8 cellular contexts compared by ENCODE assay signal in genomic region chr2:28566441-28567075, GRCh38.
A peak's percentile ranks its signal among the peaks of the same experiment; 100 is the strongest.
DNase-seq lines count a peak whose midpoint lies in the region; ATAC-seq, FAIRE-seq and TF ChIP-seq lines count a peak whose summit lies in the region.

No MANE protein-coding gene starts in this region.

- peaks cover 12% of the 10 kb centered on the region for H3K27me3 Mint-ChIP-seq in WTC11 (ENCODE audit: low read depth)
- H3K27me3 Mint-ChIP-seq in immature natural killer cell (ENCODE audit: low read depth in 3 of 3), result peaks cover 0 to 6% (median 5%) of the 10 kb centered on the region in 3 donors

- POLR2A ChIA-PET in AG04449 (lab: Yijun Ruan, JAX) (interaction anchor here (1.0 kb wide), 1 partner anchor 185 kb away, joined by 3 read pairs; the partner anchor contains the start of gene PPP1CB), WTC11 (lab: Charles Lee) (interaction anchor here (0.7 kb wide), 1 partner anchor 124 kb away, joined by 3 read pairs; no protein-coding TSS in a partner anchor)

- no peak for FAIRE-seq in bronchial epithelial cell (lab: Jason Lieb, UNC)

- H3K27me3 ChIP-seq in bronchial epithelial cell (ENCODE audit: control insufficient read depth, insufficient read depth, low read length), result no peaks in the 10 kb centered on the region

- H3K27ac Mint-ChIP-seq in WTC11 (no peak overlapping the region), immature natural killer cell (peak overlapping the region; percentile 68 to 97 (median 90))

- CTCF ChIA-PET in AG04449 (lab: Yijun Ruan, JAX), result interaction anchor here (0.6 to 4.8 kb wide), 52 partner anchors 9 to 883 kb away, joined by 3 to 59 read pairs (median 4); partner anchors contain the start of gene PPP1CB
- CTCF ChIA-PET in WTC11 (lab: Charles Lee), result interaction anchor here (0.6 to 2.7 kb wide), 60 partner anchors 9 to 1793 kb away, joined by 3 to 50 read pairs (median 5); partner anchors contain the start of genes PPP1CB, SPDYA and TRMT61B

- TF ChIP-seq CTCF in AG04449 (IDR thresholded peaks at IDR 0.05; ENCODE audit: insufficient read depth, low read length, missing control alignments) (peak; percentile 100), WTC11 (IDR thresholded peaks at IDR 0.05) (peak; percentile 98), bronchial epithelial cell (IDR thresholded peaks at IDR 0.05; ENCODE audit: insufficient read depth, low read length, severe bottlenecking) (peak; percentile 97)

- H3K4me3 ChIP-seq in AG04449 (ENCODE audit: low read depth, low read length) (peak overlapping the region; percentile 68), bronchial epithelial cell (ENCODE audit: low read depth, low read length) (peak overlapping the region; percentile 41)

- H3K4me3 Mint-ChIP-seq in WTC11, result peak overlapping the region; percentile 86
- H3K4me3 Mint-ChIP-seq in immature natural killer cell, result peak overlapping the region; percentile 91 to 98 (median 95)

- peaks cover 14% of the 10 kb centered on the region for H3K4me1 Mint-ChIP-seq in WTC11
- peaks cover 7 to 22% of the 10 kb centered on the region in 2 donors for H3K4me1 Mint-ChIP-seq in immature natural killer cell

- no peak for DNase-seq in AG04449 (ENCODE audit: low read depth, low spot score)
- DNase-seq in NCI-H2196 (lab: John Stamatoyannopoulos, UW; ENCODE audit: unreplicated experiment), result peak; percentile 90
- peak; percentile 90 for DNase-seq in WTC11 (ENCODE audit: low spot score)
- peak; percentile 50 for DNase-seq in bronchial epithelial cell (ENCODE audit: low read depth)
- DNase-seq in immature natural killer cell, result peak; percentile 87 to 90 (median 88)
- DNase-seq in smooth muscle cell of the brain vasculature (ENCODE audit: low read depth, low spot score), result peak; percentile 57

- H3K36me3 ChIP-seq in bronchial epithelial cell (ENCODE audit: control insufficient read depth, insufficient read depth, low read length), result no peaks in the 10 kb centered on the region

- H3K36me3 Mint-ChIP-seq in WTC11 (no peaks in the 10 kb centered on the region), immature natural killer cell (no peaks in the 10 kb centered on the region)

- ATAC-seq in GM18867 (IDR thresholded peaks at IDR 0.05; ENCODE audit: unreplicated experiment), result peak; percentile 95
- ATAC-seq in HG03108 (IDR thresholded peaks at IDR 0.05; ENCODE audit: unreplicated experiment), result peak; percentile 92
- peak; percentile 97 for ATAC-seq in WTC11

- H3K9me3 Mint-ChIP-seq in WTC11 (no peaks in the 10 kb centered on the region), immature natural killer cell (no peaks in the 10 kb centered on the region)

TF ChIP-seq in WTC11, 78 proteins besides CTCF, POLR2A, EP300 and RAD21:
- peak; percentile 74 for TF ChIP-seq E2F5 (CRISPR knock-in tag; IDR thresholded peaks at IDR 0.05)
- no peak for TF ChIP-seq SP1 (CRISPR knock-in tag; conservative IDR thresholded peaks at IDR 0.05)
- no peak for TF ChIP-seq ZMAT4 (CRISPR knock-in tag; IDR thresholded peaks at IDR 0.05)
- TF ChIP-seq ESRRA (CRISPR knock-in tag; IDR thresholded peaks at IDR 0.05; ENCODE audit: borderline replicate concordance), result no peak
- no peak for TF ChIP-seq ELF4 (CRISPR knock-in tag; IDR thresholded peaks at IDR 0.05; ENCODE audit: low read depth)
- TF ChIP-seq, protein P1, sequence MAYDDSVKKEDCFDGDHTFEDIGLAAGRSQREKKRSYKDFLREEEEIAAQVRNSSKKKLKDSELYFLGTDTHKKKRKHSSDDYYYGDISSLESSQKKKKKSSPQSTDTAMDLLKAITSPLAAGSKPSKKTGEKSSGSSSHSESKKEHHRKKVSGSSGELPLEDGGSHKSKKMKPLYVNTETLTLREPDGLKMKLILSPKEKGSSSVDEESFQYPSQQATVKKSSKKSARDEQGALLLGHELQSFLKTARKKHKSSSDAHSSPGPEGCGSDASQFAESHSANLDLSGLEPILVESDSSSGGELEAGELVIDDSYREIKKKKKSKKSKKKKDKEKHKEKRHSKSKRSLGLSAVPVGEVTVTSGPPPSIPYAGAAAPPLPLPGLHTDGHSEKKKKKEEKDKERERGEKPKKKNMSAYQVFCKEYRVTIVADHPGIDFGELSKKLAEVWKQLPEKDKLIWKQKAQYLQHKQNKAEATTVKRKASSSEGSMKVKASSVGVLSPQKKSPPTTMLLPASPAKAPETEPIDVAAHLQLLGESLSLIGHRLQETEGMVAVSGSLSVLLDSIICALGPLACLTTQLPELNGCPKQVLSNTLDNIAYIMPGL (CRISPR knock-in tag; IDR thresholded peaks at IDR 0.05), result peak; percentile 86; the same call in 1 of the 2 replicates
- no peak for TF ChIP-seq JAZF1 (CRISPR knock-in tag; IDR thresholded peaks at IDR 0.05)
- TF ChIP-seq NFE2L1 (CRISPR knock-in tag; IDR thresholded peaks at IDR 0.05), result no peak
- TF ChIP-seq EMX1 (CRISPR knock-in tag; IDR thresholded peaks at IDR 0.05), result no peak
- no peak for TF ChIP-seq MYBL2 (CRISPR knock-in tag; IDR thresholded peaks at IDR 0.05)
- TF ChIP-seq, protein P2, sequence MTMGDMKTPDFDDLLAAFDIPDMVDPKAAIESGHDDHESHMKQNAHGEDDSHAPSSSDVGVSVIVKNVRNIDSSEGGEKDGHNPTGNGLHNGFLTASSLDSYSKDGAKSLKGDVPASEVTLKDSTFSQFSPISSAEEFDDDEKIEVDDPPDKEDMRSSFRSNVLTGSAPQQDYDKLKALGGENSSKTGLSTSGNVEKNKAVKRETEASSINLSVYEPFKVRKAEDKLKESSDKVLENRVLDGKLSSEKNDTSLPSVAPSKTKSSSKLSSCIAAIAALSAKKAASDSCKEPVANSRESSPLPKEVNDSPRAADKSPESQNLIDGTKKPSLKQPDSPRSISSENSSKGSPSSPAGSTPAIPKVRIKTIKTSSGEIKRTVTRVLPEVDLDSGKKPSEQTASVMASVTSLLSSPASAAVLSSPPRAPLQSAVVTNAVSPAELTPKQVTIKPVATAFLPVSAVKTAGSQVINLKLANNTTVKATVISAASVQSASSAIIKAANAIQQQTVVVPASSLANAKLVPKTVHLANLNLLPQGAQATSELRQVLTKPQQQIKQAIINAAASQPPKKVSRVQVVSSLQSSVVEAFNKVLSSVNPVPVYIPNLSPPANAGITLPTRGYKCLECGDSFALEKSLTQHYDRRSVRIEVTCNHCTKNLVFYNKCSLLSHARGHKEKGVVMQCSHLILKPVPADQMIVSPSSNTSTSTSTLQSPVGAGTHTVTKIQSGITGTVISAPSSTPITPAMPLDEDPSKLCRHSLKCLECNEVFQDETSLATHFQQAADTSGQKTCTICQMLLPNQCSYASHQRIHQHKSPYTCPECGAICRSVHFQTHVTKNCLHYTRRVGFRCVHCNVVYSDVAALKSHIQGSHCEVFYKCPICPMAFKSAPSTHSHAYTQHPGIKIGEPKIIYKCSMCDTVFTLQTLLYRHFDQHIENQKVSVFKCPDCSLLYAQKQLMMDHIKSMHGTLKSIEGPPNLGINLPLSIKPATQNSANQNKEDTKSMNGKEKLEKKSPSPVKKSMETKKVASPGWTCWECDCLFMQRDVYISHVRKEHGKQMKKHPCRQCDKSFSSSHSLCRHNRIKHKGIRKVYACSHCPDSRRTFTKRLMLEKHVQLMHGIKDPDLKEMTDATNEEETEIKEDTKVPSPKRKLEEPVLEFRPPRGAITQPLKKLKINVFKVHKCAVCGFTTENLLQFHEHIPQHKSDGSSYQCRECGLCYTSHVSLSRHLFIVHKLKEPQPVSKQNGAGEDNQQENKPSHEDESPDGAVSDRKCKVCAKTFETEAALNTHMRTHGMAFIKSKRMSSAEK (CRISPR knock-in tag; IDR thresholded peaks at IDR 0.05; ENCODE audit: borderline replicate concordance), result no peak
- no peak for TF ChIP-seq GTF2I (CRISPR knock-in tag; conservative IDR thresholded peaks at IDR 0.05)
- TF ChIP-seq, protein P3, sequence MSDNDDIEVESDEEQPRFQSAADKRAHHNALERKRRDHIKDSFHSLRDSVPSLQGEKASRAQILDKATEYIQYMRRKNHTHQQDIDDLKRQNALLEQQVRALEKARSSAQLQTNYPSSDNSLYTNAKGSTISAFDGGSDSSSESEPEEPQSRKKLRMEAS (CRISPR knock-in tag; IDR thresholded peaks at IDR 0.05), result peak; percentile 40; the same call in 1 of the 2 replicates
- TF ChIP-seq ETV6 (CRISPR knock-in tag; IDR thresholded peaks at IDR 0.05), result 0 out of 2 replicates have a peak, but pooled peaks have one; percentile 40
